In genomic region chr10:127267442-127267841, GRCh38 we compare ENCODE assay signal across 21 cellular contexts.
"Had no signal": no experiment of that assay in that cellular context is flagged by ENCODE, and none has a peak within 500 bp of the region (broad histone marks: within the 10 kb centered on the region; RNA-seq: fewer than 3 reads in every experiment).

No MANE protein-coding gene starts in this region.

- H3K36me3 ChIP-seq: neutrophil had no signal

- ATAC-seq: mucosa of descending colon; natural killer cell treated with Interleukin-12 subunit alpha and Interleukin-12 subunit beta and Interleukin-15 and Interleukin-18, amount 100 ng/mL, for 72 hours; pancreas; right lobe of liver; stimulated activated naive CD8-positive, alpha-beta T cell treated with anti-CD3 and anti-CD28 coated beads, Interleukin-15, amount 100 ng/mL, for 72 hours had no signal

- DNase-seq: dermis blood vessel endothelial cell; effector memory CD4-positive, alpha-beta T cell; erythroblast; esophagus squamous epithelium; foreskin melanocyte; mucosa of descending colon; naive B cell; pancreas; right lobe of liver; small intestine; stimulated activated CD4-positive, alpha-beta T cell treated with anti-CD3 and anti-CD28 coated beads, Interleukin-15, amount 100 ng/mL, for 24 hours; stimulated activated CD4-positive, alpha-beta T cell treated with anti-CD3 and anti-CD28 coated beads, Interleukin-2, amount 100 ng/mL, for 48 hours; stimulated activated CD8-positive, alpha-beta memory T cell treated with anti-CD3 and anti-CD28 coated beads, Interleukin-4, amount 100 ng/mL, for 48 hours; stimulated activated naive CD4-positive, alpha-beta T cell; stimulated activated naive CD8-positive, alpha-beta T cell treated with anti-CD3 and anti-CD28 coated beads, Interleukin-15, amount 100 ng/mL, for 72 hours; trophoblast cell had no signal

- H3K4me1 ChIP-seq: esophagus squamous epithelium, pancreas, right lobe of liver, suprapubic skin had no signal

- H3K27me3 ChIP-seq: esophagus squamous epithelium, neutrophil, pancreas, right lobe of liver, suprapubic skin had no signal

- H3K9me3 ChIP-seq: esophagus squamous epithelium, mucosa of descending colon, neutrophil, pancreas, right lobe of liver, suprapubic skin had no signal

- H3K27ac ChIP-seq: coronary artery, esophagus squamous epithelium, neutrophil, pancreas, right lobe of liver, suprapubic skin had no signal

- H3K4me3 ChIP-seq: coronary artery, esophagus squamous epithelium, lung, mucosa of descending colon, pancreas, right lobe of liver, suprapubic skin had no signal
